Comparison of ENCODE assay signal across 13 cellular contexts in the genomic region with DNA sequence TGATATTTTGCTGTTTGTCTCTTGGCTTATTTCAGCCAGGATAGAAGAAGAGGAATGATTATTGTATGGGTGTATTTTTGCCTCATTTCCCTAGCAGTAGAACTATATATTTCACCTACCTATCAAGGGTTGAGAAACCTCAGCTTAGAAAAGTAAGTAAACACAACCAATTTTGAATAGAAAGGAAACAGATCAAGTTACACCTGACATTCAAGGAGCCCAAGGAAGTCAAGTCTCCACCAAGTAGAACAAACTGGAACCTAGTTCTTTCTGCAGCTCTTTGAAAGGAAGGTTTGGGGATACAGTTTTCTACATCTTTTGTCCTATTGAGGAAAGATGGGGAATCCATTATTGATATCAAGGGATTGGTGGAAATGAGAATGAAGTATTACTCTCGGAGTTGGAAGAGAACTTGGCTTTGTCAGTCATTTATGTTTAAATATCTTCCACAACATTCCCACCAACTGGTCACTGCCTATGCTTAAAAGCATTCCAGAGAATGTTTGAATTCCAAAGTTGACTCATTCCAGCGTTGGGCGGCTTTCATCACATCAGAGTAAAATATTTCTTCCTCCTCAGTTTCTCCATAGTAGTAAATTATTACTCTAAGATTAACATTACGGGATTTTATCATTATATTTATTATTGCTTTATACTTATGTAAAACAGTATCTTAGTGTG.
DNase-seq lines count a peak whose midpoint lies in the region; ATAC-seq and TF ChIP-seq lines count a peak whose summit lies in the region.
"Had no signal": no experiment of that assay in that cellular context is flagged by ENCODE, and none has a peak within 500 bp of the region (broad histone marks: within the 10 kb centered on the region; RNA-seq: fewer than 3 reads in every experiment).

No MANE protein-coding gene starts in this region.

- peak; percentile 73 for DNase-seq in EL
- peak; percentile 49 for DNase-seq in LHCN-M2 (ENCODE audit: low read depth)
- no peak for DNase-seq in endodermal cell
- DNase-seq in non-pigmented ciliary epithelial cell (ENCODE audit: low read depth) = peak; percentile 3
- no peak for DNase-seq in spleen
- no peak for DNase-seq in stimulated activated CD8-positive, alpha-beta memory T cell treated with anti-CD3 and anti-CD28 coated beads, Interleukin-4, amount 100 ng/mL, for 48 hours
- DNase-seq in inferior parietal cortex (ENCODE audit: extremely low spot score) = no peak
- DNase-seq: CD8-positive, alpha-beta T cell; NCI-H345 had no signal

- H3K4me1 ChIP-seq in endodermal cell (ENCODE audit: control insufficient read depth, insufficient read depth, low read length) = no peaks in the 10 kb centered on the region
- H3K4me1 ChIP-seq in spleen = no peaks in the 10 kb centered on the region

- no peaks in the 10 kb centered on the region for H3K36me3 Mint-ChIP-seq in endodermal cell (ENCODE audit: low read depth)
- H3K36me3 Mint-ChIP-seq: CD8-positive, alpha-beta T cell had no signal

- no peaks in the 10 kb centered on the region for H3K9me3 Mint-ChIP-seq in endodermal cell
- H3K9me3 Mint-ChIP-seq: CD8-positive, alpha-beta T cell; central memory CD8-positive, alpha-beta T cell; T-helper 2 cell treated with Interferon-gamma antibody and Interleukin-4, amounts not matched to agents 5 μg/mL and 100 μg/mL, for 36 hours had no signal

- H3K9me3 ChIP-seq in endodermal cell (ENCODE audit: control insufficient read depth, low read length) (no peaks in the 10 kb centered on the region), spleen (no peaks in the 10 kb centered on the region)

- intact Hi-C loops in spleen (cut with DNase I; ENCODE audit: low total_unique reads) = no loop called here

- H3K27ac ChIP-seq in endodermal cell (ENCODE audit: low read depth, low read length) = no peak overlapping the region
- H3K27ac ChIP-seq in spleen = no peak overlapping the region

- no peaks in the 10 kb centered on the region for H3K27me3 Mint-ChIP-seq in endodermal cell (ENCODE audit: insufficient read depth)
- H3K27me3 Mint-ChIP-seq: central memory CD8-positive, alpha-beta T cell had no signal

- WGBS in endodermal cell (ENCODE audit: insufficient coverage in 1 of 2, insufficient read length in 1 of 2), 2 experiments = no CpG with 5 or more reads among the region's 4 CpGs
- 55 to 79% (median 67%) methylated on average over 4 of the region's 4 CpGs for WGBS in spleen, 5 donors

- no peak for TF ChIP-seq POLR2A in spleen (IDR thresholded peaks at IDR 0.05)

- H3K4me3 Mint-ChIP-seq in endodermal cell = no peak overlapping the region
- H3K4me3 Mint-ChIP-seq: CD8-positive, alpha-beta T cell; central memory CD8-positive, alpha-beta T cell; T-helper 2 cell treated with Interferon-gamma antibody and Interleukin-4, amounts not matched to agents 5 μg/mL and 100 μg/mL, for 36 hours had no signal

- H3K36me3 ChIP-seq in endodermal cell (ENCODE audit: control insufficient read depth, insufficient read depth, low read length) (no peaks in the 10 kb centered on the region), spleen (no peaks in the 10 kb centered on the region)

- H3K27me3 ChIP-seq in endodermal cell (ENCODE audit: control insufficient read depth, insufficient read depth, low read length, poor library complexity, severe bottlenecking) = no peaks in the 10 kb centered on the region
- no peaks in the 10 kb centered on the region for H3K27me3 ChIP-seq in spleen (replicated peaks in 1 of 7)

- TF ChIP-seq CTCF in endodermal cell (conservative IDR thresholded peaks at IDR 0.05) (no peak), spleen (IDR thresholded peaks at IDR 0.05 in 8 of 11, conservative IDR thresholded peaks at IDR 0.05 in 3 of 11) (no peak)

- no peak for ATAC-seq in GM18909 (IDR thresholded peaks at IDR 0.05; ENCODE audit: poor library complexity, unreplicated experiment)
- ATAC-seq: CD8-positive, alpha-beta T cell; Panc1 had no signal

- peak overlapping the region; percentile 72 for H3K27ac Mint-ChIP-seq in endodermal cell
- H3K27ac Mint-ChIP-seq: CD8-positive, alpha-beta T cell; T-helper 2 cell treated with Interferon-gamma antibody and Interleukin-4, amounts not matched to agents 5 μg/mL and 100 μg/mL, for 36 hours had no signal

- H3K4me1 Mint-ChIP-seq in endodermal cell = peaks cover 15% of the 10 kb centered on the region
- H3K4me1 Mint-ChIP-seq: central memory CD8-positive, alpha-beta T cell had no signal

- no peak overlapping the region for H3K9ac ChIP-seq in endodermal cell (ENCODE audit: extremely low read depth, low read length, poor library complexity, severe bottlenecking)

- H3K4me3 ChIP-seq in endodermal cell (ENCODE audit: low read length) (no peak overlapping the region), spleen (no peak overlapping the region)

Comparison
In these comparisons a context has a peak if more than half of its experiments do, and no peak if none do; other contexts are left out.
1. DNase-seq: peak in EL (single experiment), LHCN-M2 (single experiment) and non-pigmented ciliary epithelial cell (single experiment); none in endodermal cell (single experiment), spleen (single experiment), stimulated activated CD8-positive, alpha-beta memory T cell treated with anti-CD3 and anti-CD28 coated beads, Interleukin-4, amount 100 ng/mL, for 48 hours (single experiment) and inferior parietal cortex (single experiment).